Comparison of ENCODE assay signal across 22 cellular contexts in genomic region chr16:80716564-80717139, GRCh38.
DNase-seq lines count a peak whose midpoint lies in the region; ATAC-seq, FAIRE-seq and TF ChIP-seq lines count a peak whose summit lies in the region.
"Had no signal": no experiment of that assay in that cellular context is flagged by ENCODE, and none has a peak within 500 bp of the region (broad histone marks: within the 10 kb centered on the region; RNA-seq: fewer than 3 reads in every experiment).

No MANE protein-coding gene starts in this region.

- H3K4me3 ChIP-seq in HepG2 (replicated peaks in 1 of 3; ENCODE audit: insufficient read depth in 1 of 3, low read depth in 2 of 3, low read length in 3 of 3), result no peak overlapping the region
- no peak overlapping the region for H3K4me3 ChIP-seq in right lobe of liver
- no peak overlapping the region for H3K4me3 ChIP-seq in IMR-90 (ENCODE audit: insufficient read depth, low read depth, low read length)
- H3K4me3 ChIP-seq in H1 (ENCODE audit: extremely low read depth in 1 of 4, insufficient read depth in 2 of 4, low read depth in 3 of 4, low read length in 4 of 4), result no peak overlapping the region
- H3K4me3 ChIP-seq in mucosa of descending colon, result no peak overlapping the region
- H3K4me3 ChIP-seq: A549; BLaER1 treated with 17β-estradiol and CSF1 and Interleukin-3, amounts not matched to agents 10 nM and 100 nM; GM23248 had no signal

- H4K20me1 ChIP-seq in HepG2 (ENCODE audit: insufficient read depth, low read length) (no peaks in the 10 kb centered on the region), IMR-90 (ENCODE audit: insufficient read depth, low read length) (no peaks in the 10 kb centered on the region), H1 (replicated peaks in 1 of 2; ENCODE audit: control insufficient read depth in 1 of 2, insufficient read depth in 2 of 2, low read length in 2 of 2) (peaks cover 0 to 2% of the 10 kb centered on the region in 2 experiments)

- TF ChIP-seq POLR2A in HepG2 (IDR thresholded peaks at IDR 0.05; ENCODE audit: insufficient read depth in 1 of 2, low read depth in 2 of 2, low read length in 2 of 2) (no peak), right lobe of liver (IDR thresholded peaks at IDR 0.05) (no peak), IMR-90 (IDR thresholded peaks at IDR 0.05; ENCODE audit: low read depth, low read length) (no peak), H1 (IDR thresholded peaks at IDR 0.05; ENCODE audit: control extremely low read depth in 1 of 2, low read depth in 2 of 2, low read length in 2 of 2) (no peak)

- H3K27me3 ChIP-seq in HepG2 (ENCODE audit: control insufficient read depth in 1 of 2, insufficient read depth in 2 of 2, low read length in 2 of 2), result no peaks in the 10 kb centered on the region
- no peaks in the 10 kb centered on the region for H3K27me3 ChIP-seq in right lobe of liver
- H3K27me3 ChIP-seq in IMR-90 (ENCODE audit: control insufficient read depth, insufficient read depth, low read length), result no peaks in the 10 kb centered on the region
- no peaks in the 10 kb centered on the region; a peak in 1 of 7 replicates for H3K27me3 ChIP-seq in H1 (replicated peaks in 1 of 4; ENCODE audit: control insufficient read depth in 3 of 4, extremely low read depth in 1 of 4, insufficient read depth in 3 of 4, low read length in 3 of 4)
- H3K27me3 ChIP-seq: BE2C; BLaER1 treated with 17β-estradiol and CSF1 and Interleukin-3, amounts not matched to agents 10 nM and 100 nM had no signal

- H2BK15ac ChIP-seq in IMR-90 (ENCODE audit: low read depth, low read length) (no peak overlapping the region), H1 (ENCODE audit: low read length) (no peak overlapping the region)

- H3K9me3 ChIP-seq in HepG2 (ENCODE audit: low read length), result no peaks in the 10 kb centered on the region; the same call in 1 of the 2 replicates
- no peaks in the 10 kb centered on the region for H3K9me3 ChIP-seq in right lobe of liver
- peaks cover 13% of the 10 kb centered on the region for H3K9me3 ChIP-seq in IMR-90 (ENCODE audit: control insufficient read depth, insufficient read depth, low read length)
- H3K9me3 ChIP-seq in H1 (ENCODE audit: insufficient read depth in 2 of 2, low read depth in 1 of 2, low read length in 1 of 2), result peaks cover 33 to 45% of the 10 kb centered on the region in 2 experiments; a peak in 3 of 4 replicates
- H3K9me3 ChIP-seq in mucosa of descending colon, result no peaks in the 10 kb centered on the region
- H3K9me3 ChIP-seq: BE2C had no signal

- H3K27ac ChIP-seq in HepG2 (ENCODE audit: extremely low read length, insufficient read depth, low read length) (no peak overlapping the region), right lobe of liver (no peak overlapping the region), IMR-90 (ENCODE audit: insufficient read depth, low read length) (no peak overlapping the region), H1 (ENCODE audit: low read depth, low read length) (no peak overlapping the region)
- H3K27ac ChIP-seq: A549; BLaER1 treated with 17β-estradiol and CSF1 and Interleukin-3, amounts not matched to agents 10 nM and 100 nM; GM23248 had no signal

- WGBS in HepG2 (ENCODE audit: low lambda C conversion rate), result 2% methylated on average over 2 of the region's 2 CpGs
- WGBS in right lobe of liver (ENCODE audit: insufficient coverage, low coverage, low lambda C conversion rate, missing lambda C conversion rate), result 90% methylated on average over 2 of the region's 2 CpGs
- 38 to 100% methylated on average over 1 to 2 of the region's 2 CpGs for WGBS in IMR-90 (ENCODE audit: extremely low coverage in 2 of 2, insufficient read length in 1 of 2), 2 experiments
- WGBS in H1 (ENCODE audit: extremely low coverage in 1 of 2, insufficient coverage in 1 of 2, insufficient read length in 1 of 2, insufficient replicate concordance in 2 of 2, low coverage in 1 of 2, low lambda C conversion rate in 2 of 2, missing lambda C conversion rate in 1 of 2), 2 experiments, result 74 to 100% methylated on average over 1 to 2 of the region's 2 CpGs

- H3K9me1 ChIP-seq in IMR-90 (ENCODE audit: insufficient read depth, low read length), result no peaks in the 10 kb centered on the region; the same call in 1 of the 2 replicates

- H3K4ac ChIP-seq in IMR-90 (ENCODE audit: low read depth, low read length) (no peak overlapping the region), H1 (replicated peaks; ENCODE audit: insufficient read length, low read depth, low read length) (no peak overlapping the region)

- H3K23me2 ChIP-seq in H1 (ENCODE audit: low read depth, low read length), result peaks cover 9% of the 10 kb centered on the region; the same call in 1 of the 2 replicates

- no peak overlapping the region for H3K14ac ChIP-seq in IMR-90 (replicated peaks; ENCODE audit: low read depth, low read length)
- H3K14ac ChIP-seq in H1 (ENCODE audit: insufficient read length), result no peak overlapping the region

- no peaks in the 10 kb centered on the region for H3K4me1 ChIP-seq in HepG2 (ENCODE audit: insufficient read depth, low read length)
- peaks cover 0 to 14% (median 5%) of the 10 kb centered on the region in 4 donors for H3K4me1 ChIP-seq in right lobe of liver
- H3K4me1 ChIP-seq in IMR-90 (ENCODE audit: control insufficient read depth, insufficient read depth, low read length), result no peaks in the 10 kb centered on the region
- peaks cover 0 to 2% (median 0%) of the 10 kb centered on the region in 4 experiments; a peak in 1 of 7 replicates for H3K4me1 ChIP-seq in H1 (replicated peaks in 1 of 4; ENCODE audit: control insufficient read depth in 3 of 4, insufficient read depth in 4 of 4, low read length in 3 of 4)
- no peaks in the 10 kb centered on the region for H3K4me1 ChIP-seq in mucosa of descending colon (ENCODE audit: low read depth)
- H3K4me1 ChIP-seq: A549, BE2C had no signal

- H3K56ac ChIP-seq in IMR-90 (ENCODE audit: extremely low read depth, insufficient read depth, low read length) (no peak overlapping the region), H1 (replicated peaks; ENCODE audit: insufficient read length, low read depth, low read length) (peak overlapping the region; percentile 91)

- no peak overlapping the region for H2BK12ac ChIP-seq in H1 (ENCODE audit: low read depth, low read length)

- no peak overlapping the region for H4K5ac ChIP-seq in IMR-90 (ENCODE audit: low read depth, low read length)
- H4K5ac ChIP-seq in H1 (ENCODE audit: insufficient read length, low read depth, low read length), result no peak overlapping the region

- intact Hi-C loops in HepG2 (cut with micrococcal nuclease; ENCODE audit: unreplicated experiment), result no loop called here
- intact Hi-C loops in right lobe of liver (cut with DNase I), result no loop called here
- intact Hi-C loops in IMR-90 (cut with micrococcal nuclease), result no loop called here
- intact Hi-C loops in mucosa of descending colon (cut with DNase I, micrococcal nuclease), result no loop called here

- no peak overlapping the region for H2BK120ac ChIP-seq in IMR-90 (ENCODE audit: low read depth, low read length)
- H2BK120ac ChIP-seq in H1 (replicated peaks; ENCODE audit: low read depth, low read length), result no peak overlapping the region

- H3K79me2 ChIP-seq in HepG2 (ENCODE audit: insufficient read depth, low read length) (no peaks in the 10 kb centered on the region), H1 (ENCODE audit: control insufficient read depth in 1 of 2, insufficient read depth in 2 of 2, low read length in 2 of 2) (no peaks in the 10 kb centered on the region)

- ATAC-seq in HepG2 (no peak), right lobe of liver (no peak), IMR-90 (ENCODE audit: low read depth) (no peak), mucosa of descending colon (no peak)
- ATAC-seq: A549, HCT116 had no signal

- no peak overlapping the region for H4K8ac ChIP-seq in IMR-90 (ENCODE audit: low read depth in 2 of 2, low read length in 2 of 2)
- H4K8ac ChIP-seq in H1 (ENCODE audit: extremely low read depth, insufficient read depth, low read length), result no peak overlapping the region

- peak overlapping the region; percentile 63 for H2BK5ac ChIP-seq in IMR-90 (ENCODE audit: low read depth, low read length, poor library complexity, severe bottlenecking)
- H2BK5ac ChIP-seq in H1 (ENCODE audit: low read depth, low read length), result no peak overlapping the region

- TF ChIP-seq CTCF in HepG2 (CRISPR knock-in tag; IDR thresholded peaks at IDR 0.05) (no peak), right lobe of liver (IDR thresholded peaks at IDR 0.05) (no peak), IMR-90 (conservative IDR thresholded peaks at IDR 0.05; ENCODE audit: low read depth, low read length) (no peak), H1 (IDR thresholded peaks at IDR 0.05; ENCODE audit: control extremely low read depth in 1 of 3, insufficient read depth in 1 of 3, low read depth in 1 of 3, low read length in 3 of 3) (no peak), mucosa of descending colon (IDR thresholded peaks at IDR 0.05) (no peak)

- CTCF ChIA-PET in HepG2 (lab: Yijun Ruan, JAX; ENCODE audit: low intra/inter-chr PET ratio, low total read pairs), result no interaction called here
- CTCF ChIA-PET in IMR-90 (lab: Yijun Ruan, JAX), result no interaction called here
- CTCF ChIA-PET in H1 (lab: Charles Lee; ENCODE audit: partially characterized antibody), result no interaction called here

- FAIRE-seq in HepG2 (lab: Jason Lieb, UNC) (no peak), H1 (lab: Jason Lieb, UNC) (no peak)
- FAIRE-seq: A549, G401.6, GM19239 had no signal

- TF ChIP-seq EP300 in HepG2 (IDR thresholded peaks at IDR 0.05; ENCODE audit: low read depth in 2 of 2, low read length in 2 of 2), result no peak
- no peak for TF ChIP-seq EP300 in HepG2 (CRISPR knock-in tag; IDR thresholded peaks at IDR 0.05; ENCODE audit: borderline replicate concordance)
- no peak for TF ChIP-seq EP300 in H1 (IDR thresholded peaks at IDR 0.05; ENCODE audit: borderline replicate concordance in 1 of 2, low read depth in 2 of 2, low read length in 2 of 2)

- H3K23ac ChIP-seq in IMR-90 (ENCODE audit: low read depth, low read length), result no peak overlapping the region
- H3K23ac ChIP-seq in H1 (ENCODE audit: insufficient read length), result no peak overlapping the region

- H4K91ac ChIP-seq in IMR-90 (ENCODE audit: insufficient read depth, low read depth, low read length) (no peak overlapping the region), H1 (replicated peaks; ENCODE audit: insufficient read length, low read length) (no peak overlapping the region)

- in situ Hi-C loops in HepG2 (cut with HindIII; ENCODE audit: extremely low pct_ligation_motif_present, low pct_unique_long_range_greater_than_20kb), result no loop called here
- in situ Hi-C loops in IMR-90 (cut with MboI; ENCODE audit: low sequenced_read_pairs), result no loop called here

- H3K36me3 ChIP-seq in HepG2 (replicated peaks in 1 of 2; ENCODE audit: control insufficient read depth in 1 of 2, insufficient read depth in 2 of 2, low read length in 2 of 2), result no peaks in the 10 kb centered on the region
- no peaks in the 10 kb centered on the region for H3K36me3 ChIP-seq in right lobe of liver
- no peaks in the 10 kb centered on the region for H3K36me3 ChIP-seq in IMR-90 (ENCODE audit: control insufficient read depth, insufficient read depth, low read length)
- H3K36me3 ChIP-seq in H1 (ENCODE audit: control insufficient read depth in 2 of 4, insufficient read depth in 4 of 4, low read length in 3 of 4), result no peaks in the 10 kb centered on the region
- no peaks in the 10 kb centered on the region for H3K36me3 ChIP-seq in mucosa of descending colon (ENCODE audit: low read depth)
- H3K36me3 ChIP-seq: BE2C had no signal

- dilution Hi-C loops in IMR-90 (cut with HindIII; ENCODE audit: low sequenced_read_pairs, unreplicated experiment), result no loop called here

- H3K18ac ChIP-seq in IMR-90 (ENCODE audit: low read depth, low read length), result no peak overlapping the region
- no peak overlapping the region for H3K18ac ChIP-seq in H1 (ENCODE audit: extremely low read depth, low read length)

- TF ChIP-seq RAD21 in HepG2 (CRISPR knock-in tag; IDR thresholded peaks at IDR 0.05), result no peak
- TF ChIP-seq RAD21 in IMR-90 (IDR thresholded peaks at IDR 0.05; ENCODE audit: low read length), result no peak
- TF ChIP-seq RAD21 in H1 (IDR thresholded peaks at IDR 0.05 in 1 of 2, conservative IDR thresholded peaks at IDR 0.05 in 1 of 2; ENCODE audit: low read depth in 2 of 2, low read length in 2 of 2), result no peak

- H2BK20ac ChIP-seq in IMR-90 (ENCODE audit: low read depth, low read length) (no peak overlapping the region), H1 (ENCODE audit: low read length) (no peak overlapping the region)

- POLR2A ChIA-PET in HepG2 (lab: Yijun Ruan, JAX) (no interaction called here), IMR-90 (lab: Charles Lee; ENCODE audit: unreplicated experiment) (no interaction called here), H1 (lab: Charles Lee; ENCODE audit: partially characterized antibody) (no interaction called here)

- H2AK5ac ChIP-seq in IMR-90 (ENCODE audit: low read depth, low read length), result no peak overlapping the region
- no peak overlapping the region for H2AK5ac ChIP-seq in H1 (ENCODE audit: low read depth, low read length)

- H3K9ac ChIP-seq in HepG2 (ENCODE audit: insufficient read depth, low read depth, low read length) (no peak overlapping the region), IMR-90 (ENCODE audit: low read depth, low read length) (no peak overlapping the region), H1 (replicated peaks in 1 of 4; ENCODE audit: extremely low read depth in 1 of 4, low read depth in 3 of 4, low read length in 3 of 4) (no peak overlapping the region)
- H3K9ac ChIP-seq: BLaER1 treated with 17β-estradiol and CSF1 and Interleukin-3, amounts not matched to agents 10 nM and 100 nM; GM23248 had no signal

- no peak overlapping the region for H3K4me2 ChIP-seq in HepG2 (ENCODE audit: low read depth, low read length)
- no peak overlapping the region for H3K4me2 ChIP-seq in IMR-90 (ENCODE audit: low read depth, low read length)
- H3K4me2 ChIP-seq in H1 (ENCODE audit: insufficient read depth in 1 of 2, low read depth in 2 of 2, low read length in 2 of 2), result no peak overlapping the region
- H3K4me2 ChIP-seq: A549; BLaER1 treated with 17β-estradiol and CSF1 and Interleukin-3, amounts not matched to agents 10 nM and 100 nM had no signal

- BruUV-seq in HepG2 (replicated peaks; lab: Mats Ljungman, UMichigan) (no TSS peak), IMR-90 (replicated peaks; lab: Mats Ljungman, UMichigan) (no TSS peak)

- H2AFZ ChIP-seq in HepG2 (ENCODE audit: low read length), result no peak overlapping the region
- H2AFZ ChIP-seq in IMR-90 (replicated peaks; ENCODE audit: low read length, poor library complexity), result no peak overlapping the region
- H2AFZ ChIP-seq in H1 (ENCODE audit: low read length), result no peak overlapping the region
- H2AFZ ChIP-seq: GM23248 had no signal

- H3K79me1 ChIP-seq in IMR-90 (ENCODE audit: low read depth in 1 of 2, low read length in 2 of 2) (0 out of 4 replicates have a peak, but pooled peaks cover 0 to 11% of the 10 kb centered on the region in 2 experiments), H1 (ENCODE audit: low read depth, low read length) (no peaks in the 10 kb centered on the region)

- H2AK9ac ChIP-seq in IMR-90 (replicated peaks; ENCODE audit: low read depth, low read length, poor library complexity), result no peak overlapping the region

- DNase-seq in HepG2 (ENCODE audit: low spot score) (no peak), right lobe of liver (no peak), IMR-90 (no peak), H1 (ENCODE audit: low read depth in 1 of 2, low spot score in 2 of 2) (no peak), mucosa of descending colon (no peak), OCI-M2 (lab: John Stamatoyannopoulos, UW; ENCODE audit: unreplicated experiment) (no peak)
- DNase-seq: 8988T; ACHN; AML-193; BE2C; Calu3; CD4-positive, alpha-beta memory T cell; COR-L47; DND-41; GM23248; H9; HFFc6 had no signal
